In genomic region chr10:79127151-79127961, GRCh38 we compare ENCODE assay signal across 8 cellular contexts. TPM values are rescaled to one million over a fixed set of nuclear protein-coding genes. Genes with fewer than 3 reads are reported as not detected.
DNase-seq lines count a peak whose midpoint lies in the region; ATAC-seq and TF ChIP-seq lines count a peak whose summit lies in the region.

No MANE protein-coding gene starts in this region.

- peak overlapping the region; percentile 23 for H3K27ac ChIP-seq in psoas muscle
- H3K27ac ChIP-seq in CD8-positive, alpha-beta memory T cell (ENCODE audit: low read depth, low read length): no peak overlapping the region

- no peaks in the 10 kb centered on the region for H3K27me3 ChIP-seq in psoas muscle (ENCODE audit: insufficient read depth in 3 of 3, low read length in 2 of 3)
- no peaks in the 10 kb centered on the region for H3K27me3 ChIP-seq in CD8-positive, alpha-beta memory T cell (ENCODE audit: insufficient read depth, low read length, poor library complexity, severe bottlenecking)

- intact Hi-C loops in psoas muscle (cut with DNase I): no loop called here

- H3K9me3 ChIP-seq in psoas muscle: no peaks in the 10 kb centered on the region
- no peaks in the 10 kb centered on the region for H3K9me3 ChIP-seq in CD8-positive, alpha-beta memory T cell (ENCODE audit: low read length)

- peaks cover 59% of the 10 kb centered on the region for H3K4me1 ChIP-seq in psoas muscle
- peaks cover 6% of the 10 kb centered on the region for H3K4me1 ChIP-seq in CD8-positive, alpha-beta memory T cell (ENCODE audit: insufficient read depth, low read length)

- H3K9me3 Mint-ChIP-seq in CD8-positive, alpha-beta memory T cell: no peaks in the 10 kb centered on the region

- POLR2A ChIA-PET in CD8-positive, alpha-beta memory T cell (lab: Charles Lee): no interaction called here

- H3K4me1 Mint-ChIP-seq in CD8-positive, alpha-beta memory T cell: peaks cover 5 to 11% (median 6%) of the 10 kb centered on the region in 3 donors

- H3K27ac Mint-ChIP-seq in CD8-positive, alpha-beta memory T cell: peak overlapping the region in 2 of 8 donors; percentile 43 to 75

- no peak overlapping the region for H3K4me3 Mint-ChIP-seq in CD8-positive, alpha-beta memory T cell

- DNase-seq in GF-D8 (lab: John Stamatoyannopoulos, UW): peak; percentile 77
- DNase-seq in NOMO-1 treated with DMSO at 0.1 percent for 48 hours (lab: John Stamatoyannopoulos, UW; ENCODE audit: unreplicated experiment): peak; percentile 50
- DNase-seq in fibroblast of peridontal ligament (ENCODE audit: extremely low read depth): peak; percentile 63
- DNase-seq in psoas muscle: peak; percentile 80 to 81
- no peak for DNase-seq in putamen (ENCODE audit: low spot score)
- DNase-seq in activated CD8-positive, alpha-beta memory T cell treated with anti-CD3 and anti-CD28 coated beads for 24 hours: no peak
- DNase-seq in CD8-positive, alpha-beta memory T cell: no peak

- H3K36me3 Mint-ChIP-seq in CD8-positive, alpha-beta memory T cell: peaks cover 0 to 13% (median 4%) of the 10 kb centered on the region in 3 donors

- CTCF ChIA-PET in CD8-positive, alpha-beta memory T cell (lab: Charles Lee): no interaction called here

- peak in 2 of 4 donors; percentile 41 to 42 for ATAC-seq in psoas muscle
- no peak for ATAC-seq in GM21619 (IDR thresholded peaks at IDR 0.05; ENCODE audit: unreplicated experiment)

- WGBS in psoas muscle, 3 donors: 56 to 64% (median 62%) methylated on average over 15 to 16 of the region's 16 CpGs

- H3K36me3 ChIP-seq in psoas muscle (ENCODE audit: insufficient read depth in 1 of 2, low read depth in 1 of 2): peaks cover 0 to 13% of the 10 kb centered on the region in 2 donors
- H3K36me3 ChIP-seq in CD8-positive, alpha-beta memory T cell (ENCODE audit: insufficient read depth, low read length): no peaks in the 10 kb centered on the region

- H3K27me3 Mint-ChIP-seq in CD8-positive, alpha-beta memory T cell: no peaks in the 10 kb centered on the region

- no peak for TF ChIP-seq CTCF in psoas muscle (IDR thresholded peaks at IDR 0.05)

- H3K4me3 ChIP-seq in psoas muscle: no peak overlapping the region
- H3K4me3 ChIP-seq in CD8-positive, alpha-beta memory T cell (ENCODE audit: low read length): no peak overlapping the region

RNA-seq across cellular contexts. Expression of gene ZMIZ1, which starts 58.6 kb away (rescaled TPM):
- 10 to 100 TPM; 30.0 to 37.6 (median 35.4) TPM for total RNA-seq in psoas muscle
- 10 to 100 TPM; 10.4 to 24.3 (median 22.0) TPM for polyA plus RNA-seq in psoas muscle
- total RNA-seq in CD8-positive, alpha-beta memory T cell: 10 to 100 TPM; 34.7 to 36.3 TPM
- polyA plus RNA-seq in CD8-positive, alpha-beta memory T cell: 8.0 TPM

Comparison
In these comparisons a context has a peak if more than half of its experiments do, and no peak if none do; other contexts are left out.
1. DNase-seq: peak in GF-D8 (single experiment), NOMO-1 treated with DMSO at 0.1 percent for 48 hours (single experiment), fibroblast of peridontal ligament (single experiment) and psoas muscle (2 of 2); none in putamen (single experiment), activated CD8-positive, alpha-beta memory T cell treated with anti-CD3 and anti-CD28 coated beads for 24 hours (single experiment) and CD8-positive, alpha-beta memory T cell (0 of 5).